ENCODE assay signal across 16 cellular contexts in the genomic region with DNA sequence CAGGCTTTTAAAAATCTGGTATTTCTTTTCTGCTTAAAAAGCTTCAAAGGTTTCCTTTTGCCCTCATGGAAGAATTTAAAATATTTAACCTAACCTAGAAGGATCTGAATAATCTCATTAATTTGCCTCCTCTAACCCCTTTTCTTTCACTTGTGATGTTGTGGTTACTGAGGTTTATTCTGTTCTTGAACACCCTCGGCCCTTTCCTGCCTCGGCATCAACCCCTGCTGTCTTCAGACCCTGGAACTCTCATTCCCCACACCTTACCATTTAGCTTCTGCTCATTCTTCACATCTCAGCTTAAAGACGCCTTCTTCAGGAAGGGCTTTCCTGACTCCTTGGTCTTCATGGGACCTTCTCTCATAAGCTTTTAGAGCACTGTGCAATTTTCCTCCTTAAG.
DNase-seq lines count a peak whose midpoint lies in the region; ATAC-seq and TF ChIP-seq lines count a peak whose summit lies in the region.
"Had no signal": no experiment of that assay in that cellular context is flagged by ENCODE, and none has a peak within 500 bp of the region (broad histone marks: within the 10 kb centered on the region; RNA-seq: fewer than 3 reads in every experiment).

No MANE protein-coding gene starts in this region.

- H3K79me2 ChIP-seq in smooth muscle cell (ENCODE audit: low read depth) = no peaks in the 10 kb centered on the region

- H3K9me3 ChIP-seq in T-helper 17 cell (ENCODE audit: control insufficient read depth, low read length, poor library complexity, severe bottlenecking) (no peaks in the 10 kb centered on the region), smooth muscle cell (replicated peaks; ENCODE audit: low read depth) (no peaks in the 10 kb centered on the region)
- H3K9me3 ChIP-seq: BLaER1, MG63 had no signal

- no peaks in the 10 kb centered on the region for H4K20me1 ChIP-seq in smooth muscle cell (ENCODE audit: low read depth)
- H4K20me1 ChIP-seq: BLaER1 had no signal

- no peaks in the 10 kb centered on the region for H3K4me1 ChIP-seq in smooth muscle cell (ENCODE audit: low read depth)
- H3K4me1 ChIP-seq: BLaER1 had no signal

- H3K36me3 Mint-ChIP-seq in T-helper 17 cell (ENCODE audit: low read depth) = peaks cover 3% of the 10 kb centered on the region
- H3K36me3 Mint-ChIP-seq in central memory CD8-positive, alpha-beta T cell (ENCODE audit: insufficient read depth) = no peaks in the 10 kb centered on the region
- H3K36me3 Mint-ChIP-seq: CD8-positive, alpha-beta memory T cell had no signal

- H3K4me3 Mint-ChIP-seq in T-helper 17 cell = no peak overlapping the region
- H3K4me3 Mint-ChIP-seq in central memory CD8-positive, alpha-beta T cell = no peak overlapping the region
- H3K4me3 Mint-ChIP-seq: HFFc6 had no signal

- no peak overlapping the region for H3K9ac ChIP-seq in smooth muscle cell (ENCODE audit: low read depth)
- H3K9ac ChIP-seq: BLaER1, KMS-11 had no signal

- no peak overlapping the region for H3K4me3 ChIP-seq in Jurkat, Clone E6-1 (ENCODE audit: low read length)
- H3K4me3 ChIP-seq in retinal pigment epithelial cell (ENCODE audit: low read length) (no peak overlapping the region), smooth muscle cell (no peak overlapping the region)
- H3K4me3 ChIP-seq: BLaER1, MG63 had no signal

- no peak overlapping the region for H2AFZ ChIP-seq in smooth muscle cell (ENCODE audit: low read depth)

- no peaks in the 10 kb centered on the region for H3F3A ChIP-seq in smooth muscle cell (ENCODE audit: low read depth)

- H3K9me3 Mint-ChIP-seq in central memory CD8-positive, alpha-beta T cell = no peaks in the 10 kb centered on the region
- H3K9me3 Mint-ChIP-seq: HFFc6 had no signal

- H3K27ac Mint-ChIP-seq in T-helper 17 cell = peak overlapping the region; percentile 49
- no peak overlapping the region for H3K27ac Mint-ChIP-seq in central memory CD8-positive, alpha-beta T cell (ENCODE audit: low read depth)
- H3K27ac Mint-ChIP-seq: HFFc6 had no signal

- ATAC-seq in T-helper 17 cell = no peak
- peak; percentile 62 for ATAC-seq in central memory CD8-positive, alpha-beta T cell (replicated peaks; ENCODE audit: extremely low read depth, poor library complexity, severe bottlenecking)

- 74% methylated on average over 3 of the region's 3 CpGs for whole genome bisulfite sequencing in smooth muscle cell (ENCODE audit: low lambda C conversion rate)

- H3K4me1 Mint-ChIP-seq in T-helper 17 cell = peaks cover 11% of the 10 kb centered on the region
- peaks cover 12% of the 10 kb centered on the region for H3K4me1 Mint-ChIP-seq in central memory CD8-positive, alpha-beta T cell

- no peaks in the 10 kb centered on the region for H3K27me3 Mint-ChIP-seq in T-helper 17 cell
- H3K27me3 Mint-ChIP-seq in central memory CD8-positive, alpha-beta T cell = peaks cover 8% of the 10 kb centered on the region

- H3K36me3 ChIP-seq in smooth muscle cell (ENCODE audit: low read depth) = no peaks in the 10 kb centered on the region
- H3K36me3 ChIP-seq: BLaER1, MG63 had no signal

- no peak for TF ChIP-seq CTCF in retinal pigment epithelial cell (conservative IDR thresholded peaks at IDR 0.05; ENCODE audit: low read depth, low read length)
- no peak for TF ChIP-seq CTCF in smooth muscle cell (IDR thresholded peaks at IDR 0.05; ENCODE audit: borderline replicate concordance, insufficient read depth, poor library complexity, severe bottlenecking)

- peak; percentile 24 for DNase-seq in Jurkat, Clone E6-1 (ENCODE audit: low read depth, low spot score)
- DNase-seq in T-helper 17 cell (no peak), retinal pigment epithelial cell (ENCODE audit: low read depth) (peak; percentile 32), NCI-H2171 (lab: John Stamatoyannopoulos, UW) (no peak), NCI-H345 (lab: John Stamatoyannopoulos, UW) (no peak), smooth muscle cell (lab: John Stamatoyannopoulos, UW; ENCODE audit: unreplicated experiment) (no peak)
- DNase-seq in central memory CD8-positive, alpha-beta T cell (ENCODE audit: low spot score in 2 of 2) = no peak
- DNase-seq: HFFc6, MG63, NCI-H1105, NCI-H187, NCI-H774, SIG-M5 had no signal

- H3K27ac ChIP-seq in smooth muscle cell (ENCODE audit: low read depth) = no peak overlapping the region
- H3K27ac ChIP-seq: BLaER1, KMS-11 had no signal

- H3K27me3 ChIP-seq in smooth muscle cell (ENCODE audit: low read depth) = no peaks in the 10 kb centered on the region
- H3K27me3 ChIP-seq: BLaER1, MG63 had no signal

- no peak overlapping the region for H3K4me2 ChIP-seq in smooth muscle cell
- H3K4me2 ChIP-seq: BLaER1, KMS-11 had no signal

Comparison
In these comparisons a context has a peak if more than half of its experiments do, and no peak if none do; other contexts are left out.
1. DNase-seq: peak in Jurkat, Clone E6-1 (single experiment) and retinal pigment epithelial cell (single experiment); none in T-helper 17 cell (0 of 3), central memory CD8-positive, alpha-beta T cell (0 of 2), NCI-H2171 (single experiment), NCI-H345 (single experiment) and smooth muscle cell (single experiment).